ENCODE assay signal across 8 cellular contexts in the genomic region with DNA sequence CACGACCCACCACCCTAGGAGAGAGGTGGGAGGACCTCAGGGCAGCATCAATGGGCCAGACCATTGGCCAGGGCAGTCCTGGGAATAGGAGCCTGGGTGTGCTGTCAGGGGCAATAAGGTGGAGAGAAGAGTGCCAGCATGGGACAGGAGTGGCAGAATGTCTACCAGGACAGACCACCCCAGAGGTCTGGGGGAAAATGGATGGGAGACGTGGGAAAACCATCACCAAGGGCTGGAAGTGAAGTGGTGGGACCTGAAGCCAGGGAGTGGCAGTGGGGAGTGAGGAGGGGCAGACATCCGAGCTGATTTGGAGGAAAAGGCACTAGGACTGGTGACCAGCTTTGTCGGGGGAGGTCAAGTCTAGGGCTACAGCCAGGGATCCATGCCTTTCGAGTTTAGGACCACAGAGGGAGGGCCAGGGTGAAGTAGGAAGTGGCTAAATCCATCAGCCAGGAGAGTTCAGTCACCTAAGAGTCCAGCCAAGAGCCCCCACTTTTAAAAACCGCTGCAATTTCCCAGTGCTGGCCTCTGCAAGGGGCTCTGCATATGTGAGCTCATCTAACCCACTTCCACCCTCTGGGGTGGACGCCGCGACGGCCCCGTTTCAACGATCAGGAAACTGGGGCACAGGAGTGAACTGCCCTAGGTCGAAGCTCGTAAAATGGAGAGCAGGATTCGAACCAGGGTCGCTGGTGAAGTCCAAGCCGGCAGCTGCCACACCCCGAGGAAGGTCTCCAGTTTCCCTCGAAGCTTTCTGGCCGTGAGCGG. TPM values are rescaled to one million over a fixed set of nuclear protein-coding genes. Genes with fewer than 3 reads are reported as not detected.
DNase-seq lines count a peak whose midpoint lies in the region; ATAC-seq lines count a peak whose summit lies in the region.

No MANE protein-coding gene starts in this region.

- no peak overlapping the region for H3K27ac Mint-ChIP-seq in activated naive CD8-positive, alpha-beta T cell treated with anti-CD3 and anti-CD28 coated beads, Interleukin-2, amount 50 U/mL, for 24 hours

- peaks cover 12% of the 10 kb centered on the region for H3K9me3 Mint-ChIP-seq in activated naive CD8-positive, alpha-beta T cell treated with anti-CD3 and anti-CD28 coated beads, Interleukin-2, amount 50 U/mL, for 24 hours

- H3K9me2 ChIP-seq in GM23248 (ENCODE audit: insufficient read depth) = no peaks in the 10 kb centered on the region

- H3K4me1 ChIP-seq in GM23248 (ENCODE audit: insufficient read depth) (peaks cover 36% of the 10 kb centered on the region), skeletal muscle satellite cell (ENCODE audit: control insufficient read depth, insufficient read depth, low read length) (peaks cover 50% of the 10 kb centered on the region)

- H3K4me1 Mint-ChIP-seq in activated naive CD8-positive, alpha-beta T cell treated with anti-CD3 and anti-CD28 coated beads, Interleukin-2, amount 50 U/mL, for 24 hours = peaks cover 15% of the 10 kb centered on the region

- H3K4me2 ChIP-seq in GM23248 (ENCODE audit: unreplicated experiment) = peak overlapping the region; percentile 86
- peak overlapping the region; percentile 97 for H3K4me2 ChIP-seq in skeletal muscle satellite cell (ENCODE audit: low read length)

- H3K79me2 ChIP-seq in GM23248 (ENCODE audit: insufficient read depth) = peaks cover 48% of the 10 kb centered on the region

- H3K9ac ChIP-seq in GM23248 (peak overlapping the region; percentile 90), skeletal muscle satellite cell (ENCODE audit: low read depth, low read length) (peak overlapping the region; percentile 94)

- peaks cover 29% of the 10 kb centered on the region for H3F3A ChIP-seq in GM23248 (ENCODE audit: insufficient read depth)

- DNase-seq in GM23248 (no peak), RKO (ENCODE audit: low spot score) (no peak), nucleus accumbens (lab: John Stamatoyannopoulos, UW) (no peak), HT-29 (ENCODE audit: low spot score) (no peak)
- no peak for DNase-seq in activated naive CD8-positive, alpha-beta T cell treated with anti-CD3 and anti-CD28 coated beads, Interleukin-2, amount 50 U/mL, for 24 hours

- H3K27me3 ChIP-seq in GM23248 (replicated peaks; ENCODE audit: insufficient read depth) (no peaks in the 10 kb centered on the region), skeletal muscle satellite cell (ENCODE audit: control insufficient read depth, insufficient read depth, low read length) (no peaks in the 10 kb centered on the region)

- H3K27ac ChIP-seq in GM23248 = no peak overlapping the region

- no peak for ATAC-seq in activated naive CD8-positive, alpha-beta T cell treated with anti-CD3 and anti-CD28 coated beads, Interleukin-2, amount 50 U/mL, for 24 hours
- no peak for ATAC-seq in HG02798 (IDR thresholded peaks at IDR 0.05; ENCODE audit: poor library complexity, unreplicated experiment)

- 9 to 10% methylated on average over 21 of the region's 21 CpGs for whole genome bisulfite sequencing in GM23248 (ENCODE audit: low coverage in 1 of 2, low lambda C conversion rate in 2 of 2, missing lambda C conversion rate in 2 of 2), 2 experiments

- H2AFZ ChIP-seq in GM23248 = peak overlapping the region; percentile 86

- no peaks in the 10 kb centered on the region for H3K9me3 ChIP-seq in GM23248 (ENCODE audit: low read depth)
- no peaks in the 10 kb centered on the region for H3K9me3 ChIP-seq in skeletal muscle satellite cell (replicated peaks; ENCODE audit: low read length)

- H3K36me3 Mint-ChIP-seq in activated naive CD8-positive, alpha-beta T cell treated with anti-CD3 and anti-CD28 coated beads, Interleukin-2, amount 50 U/mL, for 24 hours (ENCODE audit: low read depth) = no peaks in the 10 kb centered on the region

- peak overlapping the region; percentile 76 for H3K4me3 ChIP-seq in GM23248
- peak overlapping the region; percentile 67 for H3K4me3 ChIP-seq in iPS-11a (ENCODE audit: low read depth, low read length)
- H3K4me3 ChIP-seq in skeletal muscle satellite cell (ENCODE audit: low read length) = peak overlapping the region; percentile 85

- H3K27me3 Mint-ChIP-seq in activated naive CD8-positive, alpha-beta T cell treated with anti-CD3 and anti-CD28 coated beads, Interleukin-2, amount 50 U/mL, for 24 hours = peaks cover 40% of the 10 kb centered on the region

- H3K36me3 ChIP-seq in GM23248 (ENCODE audit: low read depth) = peaks cover 3% of the 10 kb centered on the region; the same call in 1 of the 2 replicates
- peaks cover 15% of the 10 kb centered on the region for H3K36me3 ChIP-seq in skeletal muscle satellite cell (ENCODE audit: insufficient read depth, low read length)

- in situ Hi-C loops in GM23248 (cut with MboI) = no loop called here

- H3K4me3 Mint-ChIP-seq in activated naive CD8-positive, alpha-beta T cell treated with anti-CD3 and anti-CD28 coated beads, Interleukin-2, amount 50 U/mL, for 24 hours = peak overlapping the region; percentile 36

- no peaks in the 10 kb centered on the region for H4K20me1 ChIP-seq in GM23248 (ENCODE audit: insufficient read depth)

RNA-seq across cellular contexts. Expression of a gene that starts 0.8 kb away (rescaled TPM):
- total RNA-seq in GM23248 (2014; rRNA removed; shearing (Covaris generic)) = 8.0 and 8.1 TPM in 2 replicates
- polyA plus RNA-seq in GM23248 (2016; fragmentation: Nextera tagmentation; extraction: Ambion mirVana) = 4.3 and 4.6 TPM in 2 replicates
- total RNA-seq in skeletal muscle satellite cell (2012; rRNA removed) = 7.9 and 8.6 TPM in 2 replicates
- total RNA-seq in HT-29 (2014; rRNA removed; shearing (Covaris generic)) = not detected in 2 replicates

RNA-seq across cellular contexts. Expression of a gene that starts 3.5 kb away (rescaled TPM):
- total RNA-seq in GM23248 (2014; rRNA removed; shearing (Covaris generic)) = 36.8 and 56.2 TPM in 2 replicates
- 4.0 and 4.9 TPM in 2 replicates for polyA plus RNA-seq in GM23248 (2016; fragmentation: Nextera tagmentation; extraction: Ambion mirVana)
- total RNA-seq in skeletal muscle satellite cell (2012; rRNA removed) = 31.7 and 53.0 TPM in 2 replicates
- total RNA-seq in HT-29 (2014; rRNA removed; shearing (Covaris generic)) = not detected in 2 replicates

Comparison
In these comparisons a context has a peak if more than half of its experiments do, and no peak if none do; other contexts are left out.
1. RNA of a gene that starts 3.5 kb away (total RNA-seq): 36.8 to 56.2 TPM in GM23248; not detected in HT-29; every median in the first group is over 10 times any median in the second.
2. Peak in every context shown above with its lines, with median percentiles within 50 percentile points of each other: H3K4me3 ChIP-seq.